1 cellular context compared by ENCODE assay signal in genomic region chr1:235253219-235253640, GRCh38.
TF ChIP-seq lines count a peak whose summit lies in the region.

No MANE protein-coding gene starts in this region.

TF ChIP-seq in K562, 482 proteins besides CTCF, POLR2A, EP300 and RAD21 (continued from another document and continues in another):
- TF ChIP-seq HMGXB4 (CRISPR knock-in tag; IDR thresholded peaks at IDR 0.05) (no peak), XRCC5 (IDR thresholded peaks at IDR 0.05; ENCODE audit: low read depth, low read length) (no peak), SRSF3 (IDR thresholded peaks at IDR 0.05; ENCODE audit: insufficient read depth, low read length) (no peak), GATA2 (CRISPR knock-in tag; IDR thresholded peaks at IDR 0.05) (no peak), ZNF184 (CRISPR knock-in tag; IDR thresholded peaks at IDR 0.05) (no peak), FOSL1 (tag; conservative IDR thresholded peaks at IDR 0.05) (0 out of 2 replicates have a peak, but pooled peaks have one; percentile 19), RB1 (IDR thresholded peaks at IDR 0.05; ENCODE audit: low read depth) (no peak; the same call in 1 of the 2 replicates), L3MBTL2 (IDR thresholded peaks at IDR 0.05) (no peak), HLTF (IDR thresholded peaks at IDR 0.05) (no peak), SMARCA5 (IDR thresholded peaks at IDR 0.05) (no peak), GATAD2B (IDR thresholded peaks at IDR 0.05; ENCODE audit: borderline replicate concordance) (no peak), NR2C2 (CRISPR knock-in tag; IDR thresholded peaks at IDR 0.05) (no peak), NR2C2 (tag; IDR thresholded peaks at IDR 0.05) (no peak), CREM (IDR thresholded peaks at IDR 0.05; ENCODE audit: low read depth) (peak; percentile 35; the same call in 1 of the 2 replicates), RBBP5 (IDR thresholded peaks at IDR 0.05; ENCODE audit: borderline replicate concordance, insufficient read depth, low read length, poor library complexity, severe bottlenecking) (no peak), ZBTB7A (IDR thresholded peaks at IDR 0.05; ENCODE audit: borderline replicate concordance, control insufficient read depth, low read depth, low read length) (no peak), CHD2 (IDR thresholded peaks at IDR 0.05; ENCODE audit: low read depth, low read length) (no peak), ZNF263 (CRISPR knock-in tag; IDR thresholded peaks at IDR 0.05; ENCODE audit: borderline replicate concordance) (no peak), ZBTB49 (CRISPR knock-in tag; IDR thresholded peaks at IDR 0.05; ENCODE audit: borderline replicate concordance) (no peak), GTF2A2 (tag; IDR thresholded peaks at IDR 0.05) (no peak)
- TF ChIP-seq, protein P1, sequence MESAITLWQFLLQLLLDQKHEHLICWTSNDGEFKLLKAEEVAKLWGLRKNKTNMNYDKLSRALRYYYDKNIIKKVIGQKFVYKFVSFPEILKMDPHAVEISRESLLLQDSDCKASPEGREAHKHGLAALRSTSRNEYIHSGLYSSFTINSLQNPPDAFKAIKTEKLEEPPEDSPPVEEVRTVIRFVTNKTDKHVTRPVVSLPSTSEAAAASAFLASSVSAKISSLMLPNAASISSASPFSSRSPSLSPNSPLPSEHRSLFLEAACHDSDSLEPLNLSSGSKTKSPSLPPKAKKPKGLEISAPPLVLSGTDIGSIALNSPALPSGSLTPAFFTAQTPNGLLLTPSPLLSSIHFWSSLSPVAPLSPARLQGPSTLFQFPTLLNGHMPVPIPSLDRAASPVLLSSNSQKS (CRISPR knock-in tag; IDR thresholded peaks at IDR 0.05), result no peak
- TF ChIP-seq, protein P2, sequence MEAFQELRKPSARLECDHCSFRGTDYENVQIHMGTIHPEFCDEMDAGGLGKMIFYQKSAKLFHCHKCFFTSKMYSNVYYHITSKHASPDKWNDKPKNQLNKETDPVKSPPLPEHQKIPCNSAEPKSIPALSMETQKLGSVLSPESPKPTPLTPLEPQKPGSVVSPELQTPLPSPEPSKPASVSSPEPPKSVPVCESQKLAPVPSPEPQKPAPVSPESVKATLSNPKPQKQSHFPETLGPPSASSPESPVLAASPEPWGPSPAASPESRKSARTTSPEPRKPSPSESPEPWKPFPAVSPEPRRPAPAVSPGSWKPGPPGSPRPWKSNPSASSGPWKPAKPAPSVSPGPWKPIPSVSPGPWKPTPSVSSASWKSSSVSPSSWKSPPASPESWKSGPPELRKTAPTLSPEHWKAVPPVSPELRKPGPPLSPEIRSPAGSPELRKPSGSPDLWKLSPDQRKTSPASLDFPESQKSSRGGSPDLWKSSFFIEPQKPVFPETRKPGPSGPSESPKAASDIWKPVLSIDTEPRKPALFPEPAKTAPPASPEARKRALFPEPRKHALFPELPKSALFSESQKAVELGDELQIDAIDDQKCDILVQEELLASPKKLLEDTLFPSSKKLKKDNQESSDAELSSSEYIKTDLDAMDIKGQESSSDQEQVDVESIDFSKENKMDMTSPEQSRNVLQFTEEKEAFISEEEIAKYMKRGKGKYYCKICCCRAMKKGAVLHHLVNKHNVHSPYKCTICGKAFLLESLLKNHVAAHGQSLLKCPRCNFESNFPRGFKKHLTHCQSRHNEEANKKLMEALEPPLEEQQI (IDR thresholded peaks at IDR 0.05), result peak; percentile 55; the same call in 1 of the 2 replicates
- TF ChIP-seq, protein P3, sequence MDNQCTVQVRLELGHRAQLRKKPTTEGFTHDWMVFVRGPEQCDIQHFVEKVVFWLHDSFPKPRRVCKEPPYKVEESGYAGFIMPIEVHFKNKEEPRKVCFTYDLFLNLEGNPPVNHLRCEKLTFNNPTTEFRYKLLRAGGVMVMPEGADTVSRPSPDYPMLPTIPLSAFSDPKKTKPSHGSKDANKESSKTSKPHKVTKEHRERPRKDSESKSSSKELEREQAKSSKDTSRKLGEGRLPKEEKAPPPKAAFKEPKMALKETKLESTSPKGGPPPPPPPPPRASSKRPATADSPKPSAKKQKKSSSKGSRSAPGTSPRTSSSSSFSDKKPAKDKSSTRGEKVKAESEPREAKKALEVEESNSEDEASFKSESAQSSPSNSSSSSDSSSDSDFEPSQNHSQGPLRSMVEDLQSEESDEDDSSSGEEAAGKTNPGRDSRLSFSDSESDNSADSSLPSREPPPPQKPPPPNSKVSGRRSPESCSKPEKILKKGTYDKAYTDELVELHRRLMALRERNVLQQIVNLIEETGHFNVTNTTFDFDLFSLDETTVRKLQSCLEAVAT (IDR thresholded peaks at IDR 0.05), result no peak
- TF ChIP-seq, protein P4, sequence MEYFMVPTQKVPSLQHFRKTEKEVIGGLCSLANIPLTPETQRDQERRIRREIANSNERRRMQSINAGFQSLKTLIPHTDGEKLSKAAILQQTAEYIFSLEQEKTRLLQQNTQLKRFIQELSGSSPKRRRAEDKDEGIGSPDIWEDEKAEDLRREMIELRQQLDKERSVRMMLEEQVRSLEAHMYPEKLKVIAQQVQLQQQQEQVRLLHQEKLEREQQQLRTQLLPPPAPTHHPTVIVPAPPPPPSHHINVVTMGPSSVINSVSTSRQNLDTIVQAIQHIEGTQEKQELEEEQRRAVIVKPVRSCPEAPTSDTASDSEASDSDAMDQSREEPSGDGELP (CRISPR knock-in tag; IDR thresholded peaks at IDR 0.05; ENCODE audit: borderline replicate concordance), result peak; percentile 78
- TF ChIP-seq, protein P5, sequence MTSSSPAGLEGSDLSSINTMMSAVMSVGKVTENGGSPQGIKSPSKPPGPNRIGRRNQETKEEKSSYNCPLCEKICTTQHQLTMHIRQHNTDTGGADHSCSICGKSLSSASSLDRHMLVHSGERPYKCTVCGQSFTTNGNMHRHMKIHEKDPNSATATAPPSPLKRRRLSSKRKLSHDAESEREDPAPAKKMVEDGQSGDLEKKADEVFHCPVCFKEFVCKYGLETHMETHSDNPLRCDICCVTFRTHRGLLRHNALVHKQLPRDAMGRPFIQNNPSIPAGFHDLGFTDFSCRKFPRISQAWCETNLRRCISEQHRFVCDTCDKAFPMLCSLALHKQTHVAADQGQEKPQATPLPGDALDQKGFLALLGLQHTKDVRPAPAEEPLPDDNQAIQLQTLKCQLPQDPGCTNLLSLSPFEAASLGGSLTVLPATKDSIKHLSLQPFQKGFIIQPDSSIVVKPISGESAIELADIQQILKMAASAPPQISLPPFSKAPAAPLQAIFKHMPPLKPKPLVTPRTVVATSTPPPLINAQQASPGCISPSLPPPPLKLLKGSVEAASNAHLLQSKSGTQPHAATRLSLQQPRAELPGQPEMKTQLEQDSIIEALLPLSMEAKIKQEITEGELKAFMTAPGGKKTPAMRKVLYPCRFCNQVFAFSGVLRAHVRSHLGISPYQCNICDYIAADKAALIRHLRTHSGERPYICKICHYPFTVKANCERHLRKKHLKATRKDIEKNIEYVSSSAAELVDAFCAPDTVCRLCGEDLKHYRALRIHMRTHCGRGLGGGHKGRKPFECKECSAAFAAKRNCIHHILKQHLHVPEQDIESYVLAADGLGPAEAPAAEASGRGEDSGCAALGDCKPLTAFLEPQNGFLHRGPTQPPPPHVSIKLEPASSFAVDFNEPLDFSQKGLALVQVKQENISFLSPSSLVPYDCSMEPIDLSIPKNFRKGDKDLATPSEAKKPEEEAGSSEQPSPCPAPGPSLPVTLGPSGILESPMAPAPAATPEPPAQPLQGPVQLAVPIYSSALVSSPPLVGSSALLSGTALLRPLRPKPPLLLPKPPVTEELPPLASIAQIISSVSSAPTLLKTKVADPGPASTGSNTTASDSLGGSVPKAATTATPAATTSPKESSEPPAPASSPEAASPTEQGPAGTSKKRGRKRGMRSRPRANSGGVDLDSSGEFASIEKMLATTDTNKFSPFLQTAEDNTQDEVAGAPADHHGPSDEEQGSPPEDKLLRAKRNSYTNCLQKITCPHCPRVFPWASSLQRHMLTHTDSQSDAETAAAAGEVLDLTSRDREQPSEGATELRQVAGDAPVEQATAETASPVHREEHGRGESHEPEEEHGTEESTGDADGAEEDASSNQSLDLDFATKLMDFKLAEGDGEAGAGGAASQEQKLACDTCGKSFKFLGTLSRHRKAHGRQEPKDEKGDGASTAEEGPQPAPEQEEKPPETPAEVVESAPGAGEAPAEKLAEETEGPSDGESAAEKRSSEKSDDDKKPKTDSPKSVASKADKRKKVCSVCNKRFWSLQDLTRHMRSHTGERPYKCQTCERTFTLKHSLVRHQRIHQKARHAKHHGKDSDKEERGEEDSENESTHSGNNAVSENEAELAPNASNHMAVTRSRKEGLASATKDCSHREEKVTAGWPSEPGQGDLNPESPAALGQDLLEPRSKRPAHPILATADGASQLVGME (CRISPR knock-in tag; IDR thresholded peaks at IDR 0.05), result no peak
- TF ChIP-seq, protein P6, sequence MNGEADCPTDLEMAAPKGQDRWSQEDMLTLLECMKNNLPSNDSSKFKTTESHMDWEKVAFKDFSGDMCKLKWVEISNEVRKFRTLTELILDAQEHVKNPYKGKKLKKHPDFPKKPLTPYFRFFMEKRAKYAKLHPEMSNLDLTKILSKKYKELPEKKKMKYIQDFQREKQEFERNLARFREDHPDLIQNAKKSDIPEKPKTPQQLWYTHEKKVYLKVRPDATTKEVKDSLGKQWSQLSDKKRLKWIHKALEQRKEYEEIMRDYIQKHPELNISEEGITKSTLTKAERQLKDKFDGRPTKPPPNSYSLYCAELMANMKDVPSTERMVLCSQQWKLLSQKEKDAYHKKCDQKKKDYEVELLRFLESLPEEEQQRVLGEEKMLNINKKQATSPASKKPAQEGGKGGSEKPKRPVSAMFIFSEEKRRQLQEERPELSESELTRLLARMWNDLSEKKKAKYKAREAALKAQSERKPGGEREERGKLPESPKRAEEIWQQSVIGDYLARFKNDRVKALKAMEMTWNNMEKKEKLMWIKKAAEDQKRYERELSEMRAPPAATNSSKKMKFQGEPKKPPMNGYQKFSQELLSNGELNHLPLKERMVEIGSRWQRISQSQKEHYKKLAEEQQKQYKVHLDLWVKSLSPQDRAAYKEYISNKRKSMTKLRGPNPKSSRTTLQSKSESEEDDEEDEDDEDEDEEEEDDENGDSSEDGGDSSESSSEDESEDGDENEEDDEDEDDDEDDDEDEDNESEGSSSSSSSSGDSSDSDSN (IDR thresholded peaks at IDR 0.05; ENCODE audit: borderline replicate concordance in 1 of 2, low read depth in 2 of 2, low read length in 2 of 2), result no peak
- TF ChIP-seq, protein P7, sequence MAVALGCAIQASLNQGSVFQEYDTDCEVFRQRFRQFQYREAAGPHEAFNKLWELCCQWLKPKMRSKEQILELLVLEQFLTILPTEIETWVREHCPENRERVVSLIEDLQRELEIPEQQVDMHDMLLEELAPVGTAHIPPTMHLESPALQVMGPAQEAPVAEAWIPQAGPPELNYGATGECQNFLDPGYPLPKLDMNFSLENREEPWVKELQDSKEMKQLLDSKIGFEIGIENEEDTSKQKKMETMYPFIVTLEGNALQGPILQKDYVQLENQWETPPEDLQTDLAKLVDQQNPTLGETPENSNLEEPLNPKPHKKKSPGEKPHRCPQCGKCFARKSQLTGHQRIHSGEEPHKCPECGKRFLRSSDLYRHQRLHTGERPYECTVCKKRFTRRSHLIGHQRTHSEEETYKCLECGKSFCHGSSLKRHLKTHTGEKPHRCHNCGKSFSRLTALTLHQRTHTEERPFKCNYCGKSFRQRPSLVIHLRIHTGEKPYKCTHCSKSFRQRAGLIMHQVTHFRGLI (CRISPR knock-in tag; IDR thresholded peaks at IDR 0.05), result no peak
